In the genomic region with DNA sequence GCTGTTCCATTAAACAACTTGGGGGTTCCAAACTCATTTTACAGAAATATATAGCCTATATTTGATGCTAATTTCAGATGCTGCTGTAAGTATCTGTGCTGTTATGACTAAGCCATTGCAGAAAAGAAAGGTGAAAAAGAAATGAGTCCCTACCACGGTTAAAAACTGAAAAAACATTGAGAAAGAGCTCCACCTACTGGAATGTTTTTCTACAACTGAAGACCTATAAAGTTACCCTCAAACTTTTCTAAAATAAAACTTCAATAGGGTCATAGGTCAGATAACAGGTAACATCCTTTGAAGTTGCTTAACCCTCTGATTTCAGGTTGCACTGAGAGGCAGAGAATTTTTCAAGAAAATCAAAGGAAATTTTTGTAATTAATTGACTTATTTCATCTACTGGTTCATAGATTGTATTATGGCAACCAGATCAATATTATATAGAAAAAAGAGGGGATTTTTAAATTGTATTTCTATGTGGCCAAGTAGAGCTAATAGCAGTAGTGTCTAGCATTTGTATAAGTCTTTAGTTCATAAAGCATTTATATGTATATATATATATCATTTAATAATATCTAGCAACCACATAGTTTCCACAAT, we compare ENCODE assay signal across 9 cellular contexts.
DNase-seq lines count a peak whose midpoint lies in the region; ATAC-seq and TF ChIP-seq lines count a peak whose summit lies in the region.
"Had no signal": no experiment of that assay in that cellular context is flagged by ENCODE, and none has a peak within 500 bp of the region (broad histone marks: within the 10 kb centered on the region; RNA-seq: fewer than 3 reads in every experiment).

No MANE protein-coding gene starts in this region.

- no peak overlapping the region for H3K4me3 Mint-ChIP-seq in endodermal cell
- no peak overlapping the region for H3K4me3 Mint-ChIP-seq in stimulated activated naive CD8-positive, alpha-beta T cell treated with anti-CD3 and anti-CD28 coated beads, Interleukin-15, amount 100 ng/mL, for 72 hours

- ATAC-seq in HG02852 (IDR thresholded peaks at IDR 0.05; ENCODE audit: unreplicated experiment) = peak; percentile 80
- ATAC-seq in stimulated activated naive CD8-positive, alpha-beta T cell treated with anti-CD3 and anti-CD28 coated beads, Interleukin-15, amount 100 ng/mL, for 72 hours = peak; percentile 81

- H3K27me3 Mint-ChIP-seq in endodermal cell (ENCODE audit: insufficient read depth) = peaks cover 4% of the 10 kb centered on the region
- H3K27me3 Mint-ChIP-seq in stimulated activated naive CD8-positive, alpha-beta T cell treated with anti-CD3 and anti-CD28 coated beads, Interleukin-15, amount 100 ng/mL, for 72 hours = peaks cover 8% of the 10 kb centered on the region

- no peaks in the 10 kb centered on the region for H3K9me3 ChIP-seq in endodermal cell (ENCODE audit: control insufficient read depth, low read length)
- H3K9me3 ChIP-seq: BLaER1 treated with 17β-estradiol and CSF1 and Interleukin-3, amounts not matched to agents 10 nM and 100 nM had no signal

- H3K4me1 Mint-ChIP-seq in endodermal cell = no peaks in the 10 kb centered on the region
- H3K4me1 Mint-ChIP-seq in stimulated activated naive CD8-positive, alpha-beta T cell treated with anti-CD3 and anti-CD28 coated beads, Interleukin-15, amount 100 ng/mL, for 72 hours = no peaks in the 10 kb centered on the region

- DNase-seq in NCI-H2107 treated with DMSO at 0.1 percent for 48 hours (lab: John Stamatoyannopoulos, UW; ENCODE audit: unreplicated experiment) (peak; percentile 6), NCI-H2107 (lab: John Stamatoyannopoulos, UW) (no peak), NCI-H226 (peak; percentile 36), endodermal cell (no peak), cerebellum (ENCODE audit: low spot score) (no peak)
- no peak for DNase-seq in stimulated activated naive CD8-positive, alpha-beta T cell treated with anti-CD3 and anti-CD28 coated beads, Interleukin-15, amount 100 ng/mL, for 72 hours
- no peak for DNase-seq in activated T-cell treated with anti-CD3 and anti-CD28 coated beads, Interleukin-2, amount 50 U/mL, for 48 hours

- TF ChIP-seq CTCF in endodermal cell (conservative IDR thresholded peaks at IDR 0.05) = peak; percentile 78

- no peak overlapping the region for H3K27ac Mint-ChIP-seq in endodermal cell
- H3K27ac Mint-ChIP-seq in stimulated activated naive CD8-positive, alpha-beta T cell treated with anti-CD3 and anti-CD28 coated beads, Interleukin-15, amount 100 ng/mL, for 72 hours = no peak overlapping the region

- peaks cover 11% of the 10 kb centered on the region for H3K27me3 ChIP-seq in endodermal cell (ENCODE audit: control insufficient read depth, insufficient read depth, low read length, poor library complexity, severe bottlenecking)
- H3K27me3 ChIP-seq: BLaER1 treated with 17β-estradiol and CSF1 and Interleukin-3, amounts not matched to agents 10 nM and 100 nM had no signal

- H3K36me3 ChIP-seq in endodermal cell (ENCODE audit: control insufficient read depth, insufficient read depth, low read length) = no peaks in the 10 kb centered on the region
- H3K36me3 ChIP-seq: BLaER1 treated with 17β-estradiol and CSF1 and Interleukin-3, amounts not matched to agents 10 nM and 100 nM had no signal

- no peaks in the 10 kb centered on the region for H3K4me1 ChIP-seq in endodermal cell (ENCODE audit: control insufficient read depth, insufficient read depth, low read length)

- no peak overlapping the region for H3K27ac ChIP-seq in endodermal cell (ENCODE audit: low read depth, low read length)
- H3K27ac ChIP-seq: BLaER1 treated with 17β-estradiol and CSF1 and Interleukin-3, amounts not matched to agents 10 nM and 100 nM had no signal

- H3K9me3 Mint-ChIP-seq in endodermal cell = no peaks in the 10 kb centered on the region
- H3K9me3 Mint-ChIP-seq in stimulated activated naive CD8-positive, alpha-beta T cell treated with anti-CD3 and anti-CD28 coated beads, Interleukin-15, amount 100 ng/mL, for 72 hours = no peaks in the 10 kb centered on the region

- no peaks in the 10 kb centered on the region for H3K36me3 Mint-ChIP-seq in endodermal cell (ENCODE audit: low read depth)

- 0% methylated on average over 1 of the region's 1 CpG; no CpG with 5 or more reads in 1 of the 2 experiments for WGBS in endodermal cell (ENCODE audit: insufficient coverage in 1 of 2, insufficient read length in 1 of 2), 2 experiments

- H3K4me3 ChIP-seq in endodermal cell (ENCODE audit: low read length) = no peak overlapping the region
- H3K4me3 ChIP-seq: BLaER1 treated with 17β-estradiol and CSF1 and Interleukin-3, amounts not matched to agents 10 nM and 100 nM had no signal

- no peak overlapping the region for H3K9ac ChIP-seq in endodermal cell (ENCODE audit: extremely low read depth, low read length, poor library complexity, severe bottlenecking)
- H3K9ac ChIP-seq: BLaER1 treated with 17β-estradiol and CSF1 and Interleukin-3, amounts not matched to agents 10 nM and 100 nM had no signal

Comparison
In these comparisons a context has a peak if more than half of its experiments do, and no peak if none do; other contexts are left out.
1. DNase-seq: peak in NCI-H2107 treated with DMSO at 0.1 percent for 48 hours (single experiment) and NCI-H226 (single experiment); none in NCI-H2107 (single experiment), endodermal cell (single experiment), stimulated activated naive CD8-positive, alpha-beta T cell treated with anti-CD3 and anti-CD28 coated beads, Interleukin-15, amount 100 ng/mL, for 72 hours (0 of 2), cerebellum (single experiment) and activated T-cell treated with anti-CD3 and anti-CD28 coated beads, Interleukin-2, amount 50 U/mL, for 48 hours (0 of 2).